In genomic region chr5:78726556-78726955, GRCh38 we compare ENCODE assay signal across 20 cellular contexts.
DNase-seq lines count a peak whose midpoint lies in the region; ATAC-seq, FAIRE-seq and TF ChIP-seq lines count a peak whose summit lies in the region.
"Had no signal": no experiment of that assay in that cellular context is flagged by ENCODE, and none has a peak within 500 bp of the region (broad histone marks: within the 10 kb centered on the region; RNA-seq: fewer than 3 reads in every experiment).

No MANE protein-coding gene starts in this region.

- peaks cover 22% of the 10 kb centered on the region for H3K4me1 ChIP-seq in Caco-2
- peaks cover 0 to 19% (median 6%) of the 10 kb centered on the region in 4 donors for H3K4me1 ChIP-seq in Peyer's patch
- peaks cover 0 to 5% of the 10 kb centered on the region in 2 donors for H3K4me1 ChIP-seq in small intestine (ENCODE audit: control insufficient read depth in 2 of 2, insufficient read depth in 1 of 2, low read depth in 1 of 2, low read length in 1 of 2)

- H3K36me3 Mint-ChIP-seq in Caco-2 (ENCODE audit: insufficient read depth, unreplicated experiment) = no peaks in the 10 kb centered on the region
- no peaks in the 10 kb centered on the region for H3K36me3 Mint-ChIP-seq in activated naive CD4-positive, alpha-beta T cell treated with anti-CD3 and anti-CD28 coated beads, Interleukin-2, amount 50 U/mL, for 72 hours
- H3K36me3 Mint-ChIP-seq: CD4-positive, CD25-positive, alpha-beta regulatory T cell had no signal

- peak overlapping the region; percentile 62 to 82 (median 74) for H3K27ac ChIP-seq in Peyer's patch
- no peak overlapping the region for H3K27ac ChIP-seq in small intestine (ENCODE audit: low read depth in 1 of 2, low read length in 1 of 2)
- H3K27ac ChIP-seq: GM23248 had no signal

- no peak overlapping the region for H3K4me3 ChIP-seq in Caco-2 (ENCODE audit: low read depth, low read length)
- H3K4me3 ChIP-seq in Peyer's patch = no peak overlapping the region
- no peak overlapping the region for H3K4me3 ChIP-seq in small intestine (ENCODE audit: low read depth in 1 of 2, low read length in 2 of 2)
- H3K4me3 ChIP-seq: GM23248 had no signal

- no peaks in the 10 kb centered on the region for H3K27me3 Mint-ChIP-seq in Caco-2 (ENCODE audit: insufficient read depth, unreplicated experiment)

- POLR2A ChIA-PET in Caco-2 (lab: Charles Lee) = no interaction called here

- H3K9me3 ChIP-seq in Caco-2 (no peaks in the 10 kb centered on the region; the same call in 1 of the 2 replicates), Peyer's patch (no peaks in the 10 kb centered on the region), small intestine (ENCODE audit: control insufficient read depth, low read depth) (no peaks in the 10 kb centered on the region)

- WGBS in small intestine, 3 donors = 93 to 96% (median 95%) methylated on average over 3 of the region's 3 CpGs

- ATAC-seq in activated naive CD4-positive, alpha-beta T cell treated with anti-CD3 and anti-CD28 coated beads, Interleukin-2, amount 50 U/mL, for 72 hours = no peak
- ATAC-seq: Panc1 had no signal

- intact Hi-C loops in Caco-2 (cut with micrococcal nuclease; ENCODE audit: unreplicated experiment) = no loop called here

- peaks cover 9% of the 10 kb centered on the region for H3K9me3 Mint-ChIP-seq in Caco-2 (ENCODE audit: unreplicated experiment)
- peaks cover 0 to 3% of the 10 kb centered on the region in 2 donors for H3K9me3 Mint-ChIP-seq in activated naive CD4-positive, alpha-beta T cell treated with anti-CD3 and anti-CD28 coated beads, Interleukin-2, amount 50 U/mL, for 72 hours

- DNase-seq in Caco-2 (no peak), Peyer's patch (no peak), dedifferentiated amniotic fluid mesenchymal stem cell (ENCODE audit: extremely low spot score) (peak; percentile 18), small intestine (peak; percentile 32), NCI-H1048 (lab: John Stamatoyannopoulos, UW) (no peak), A172 (ENCODE audit: low spot score) (no peak)
- DNase-seq in stimulated activated CD4-positive, alpha-beta T cell treated with anti-CD3 and anti-CD28 coated beads, Interleukin-1b, Interleukin-23, amount 100 ng/mL, for 48 hours = no peak
- DNase-seq in activated naive CD4-positive, alpha-beta T cell treated with anti-CD3 and anti-CD28 coated beads, Interleukin-2, amount 50 U/mL, for 72 hours (ENCODE audit: low spot score in 2 of 2) = no peak
- DNase-seq: AML-193; CD4-positive, CD25-positive, alpha-beta regulatory T cell; DMS79; GM23248; KG1; NCI-H1092 treated with DMSO at 0.1 percent for 48 hours; NCI-H1694; NCI-H446; NCI-H748 treated with DMSO at 0.1 percent for 48 hours; Right ventricle myocardium superior had no signal

- H3K4me1 Mint-ChIP-seq in Caco-2 (ENCODE audit: low read depth, unreplicated experiment) = no peaks in the 10 kb centered on the region
- H3K4me1 Mint-ChIP-seq: CD4-positive, CD25-positive, alpha-beta regulatory T cell had no signal

- H3K27me3 ChIP-seq in Caco-2 (replicated peaks; ENCODE audit: control insufficient read depth, insufficient read depth, low read length) = no peaks in the 10 kb centered on the region
- no peaks in the 10 kb centered on the region for H3K27me3 ChIP-seq in Peyer's patch
- H3K27me3 ChIP-seq in small intestine (ENCODE audit: control insufficient read depth in 2 of 2, insufficient read depth in 2 of 2, low read length in 2 of 2) = no peaks in the 10 kb centered on the region

- H3K4me3 Mint-ChIP-seq in Caco-2 (ENCODE audit: unreplicated experiment) = no peak overlapping the region
- H3K4me3 Mint-ChIP-seq: CD4-positive, CD25-positive, alpha-beta regulatory T cell had no signal

- TF ChIP-seq CTCF in Caco-2 (IDR thresholded peaks at IDR 0.05; ENCODE audit: insufficient read depth in 1 of 2, low read depth in 1 of 2, low read length in 1 of 2, severe bottlenecking in 1 of 2, unreplicated experiment in 1 of 2) (no peak), Peyer's patch (IDR thresholded peaks at IDR 0.05) (no peak)

- H3K36me3 ChIP-seq in Caco-2 (ENCODE audit: control insufficient read depth, insufficient read depth, low read length) (no peaks in the 10 kb centered on the region), Peyer's patch (no peaks in the 10 kb centered on the region), small intestine (ENCODE audit: control insufficient read depth in 2 of 2, insufficient read depth in 2 of 2, low read length in 2 of 2) (no peaks in the 10 kb centered on the region)

- peak overlapping the region; percentile 91 for H3K27ac Mint-ChIP-seq in Caco-2 (ENCODE audit: unreplicated experiment)
- H3K27ac Mint-ChIP-seq in activated naive CD4-positive, alpha-beta T cell treated with anti-CD3 and anti-CD28 coated beads, Interleukin-2, amount 50 U/mL, for 72 hours = no peak overlapping the region
- H3K27ac Mint-ChIP-seq: CD4-positive, CD25-positive, alpha-beta regulatory T cell had no signal

- FAIRE-seq in small intestine (lab: Jason Lieb, UNC) = no peak
- FAIRE-seq: G401.6 had no signal

- CTCF ChIA-PET in Caco-2 (lab: Charles Lee) = no interaction called here

- no peak for TF ChIP-seq POLR2A in Peyer's patch (IDR thresholded peaks at IDR 0.05)

- no TSS peak for BruUV-seq in Caco-2 (replicated peaks; lab: Mats Ljungman, UMichigan)

Comparison
In these comparisons a context has a peak if more than half of its experiments do, and no peak if none do; other contexts are left out.
1. DNase-seq: peak in dedifferentiated amniotic fluid mesenchymal stem cell (single experiment) and small intestine (single experiment); none in Caco-2 (0 of 2), Peyer's patch (0 of 3), stimulated activated CD4-positive, alpha-beta T cell treated with anti-CD3 and anti-CD28 coated beads, Interleukin-1b, Interleukin-23, amount 100 ng/mL, for 48 hours (single experiment), NCI-H1048 (single experiment), activated naive CD4-positive, alpha-beta T cell treated with anti-CD3 and anti-CD28 coated beads, Interleukin-2, amount 50 U/mL, for 72 hours (0 of 2) and A172 (single experiment).
2. H3K27ac ChIP-seq: peak in Peyer's patch (4 of 4); none in small intestine (0 of 2).